Comparison of ENCODE assay signal across 9 cellular contexts in the genomic region with DNA sequence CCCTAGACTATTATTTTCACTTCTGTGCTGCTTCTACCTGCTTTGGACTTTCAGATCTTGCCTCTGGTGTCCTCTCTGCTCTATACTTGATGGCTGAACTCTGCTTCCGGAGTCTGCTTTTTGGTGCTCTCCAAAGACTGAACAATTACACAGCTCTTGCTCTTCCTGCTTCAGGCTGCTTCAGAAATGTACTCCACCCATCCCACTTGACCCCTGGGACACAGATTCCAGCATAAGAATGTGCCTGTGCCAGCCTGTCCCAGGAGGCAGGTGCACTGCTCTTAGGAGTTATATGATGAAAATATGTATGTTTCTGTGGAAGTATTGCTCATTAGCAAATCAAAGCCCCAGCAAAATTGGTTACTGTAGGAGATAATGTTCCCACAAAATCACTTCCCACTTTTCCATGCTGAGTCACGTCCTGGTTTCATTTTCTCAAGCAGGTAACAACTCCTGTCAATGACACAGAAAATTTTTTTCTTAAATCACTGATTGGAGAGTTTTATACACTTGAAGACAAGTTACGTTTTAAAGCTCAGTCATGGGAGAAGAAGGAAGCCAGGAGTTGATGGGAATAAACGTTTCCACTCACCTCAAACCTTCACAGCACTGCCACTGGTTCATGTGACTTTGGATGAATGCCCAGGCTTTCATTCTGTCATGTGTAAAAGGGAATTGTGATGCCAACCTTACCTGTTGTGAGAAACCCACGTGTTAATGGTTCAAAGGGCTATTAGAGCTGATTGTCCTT.
DNase-seq lines count a peak whose midpoint lies in the region; ATAC-seq and TF ChIP-seq lines count a peak whose summit lies in the region.
"Had no signal": no experiment of that assay in that cellular context is flagged by ENCODE, and none has a peak within 500 bp of the region (broad histone marks: within the 10 kb centered on the region; RNA-seq: fewer than 3 reads in every experiment).

No MANE protein-coding gene starts in this region.

- no peak for ATAC-seq in HG03108 (IDR thresholded peaks at IDR 0.05; ENCODE audit: unreplicated experiment)
- ATAC-seq: K562 had no signal

- peak overlapping the region; percentile 15 for H2AFZ ChIP-seq in hepatocyte

- H3K27me3 Mint-ChIP-seq in type B pancreatic cell = no peaks in the 10 kb centered on the region

- no peaks in the 10 kb centered on the region for H3K9me2 ChIP-seq in hepatocyte (replicated peaks; ENCODE audit: insufficient read depth)

- no peaks in the 10 kb centered on the region for H3K27me3 ChIP-seq in hepatocyte

- H3K4me1 Mint-ChIP-seq in type B pancreatic cell (ENCODE audit: unreplicated experiment) = peaks cover 15% of the 10 kb centered on the region

- H3K36me3 Mint-ChIP-seq in type B pancreatic cell = no peaks in the 10 kb centered on the region

- no peak overlapping the region for H3K4me3 ChIP-seq in hepatocyte
- H3K4me3 ChIP-seq: K562 had no signal

- peak overlapping the region; percentile 38 for H3K27ac Mint-ChIP-seq in type B pancreatic cell

- DNase-seq in NCI-H748 (lab: John Stamatoyannopoulos, UW; ENCODE audit: unreplicated experiment) (peak; percentile 3), NCI-H748 treated with DMSO at 0.1 percent for 48 hours (lab: John Stamatoyannopoulos, UW) (no peak), NCI-H69 (lab: John Stamatoyannopoulos, UW) (peak; percentile 4), hepatocyte (ENCODE audit: low spot score) (no peak), type B pancreatic cell (ENCODE audit: extremely low spot score, unreplicated experiment) (no peak), NCI-H1092 (lab: John Stamatoyannopoulos, UW) (no peak), dedifferentiated amniotic fluid mesenchymal stem cell (ENCODE audit: extremely low spot score) (no peak)

- no peak for TF ChIP-seq CTCF in hepatocyte (IDR thresholded peaks at IDR 0.05; ENCODE audit: poor library complexity)
- no peak for TF ChIP-seq CTCF in type B pancreatic cell (conservative IDR thresholded peaks at IDR 0.05)

- H3K36me3 ChIP-seq in hepatocyte (replicated peaks; ENCODE audit: insufficient read depth, low read depth) = no peaks in the 10 kb centered on the region

- H3K79me2 ChIP-seq in hepatocyte = no peaks in the 10 kb centered on the region

- 82% methylated on average over 5 of the region's 5 CpGs for WGBS in hepatocyte (ENCODE audit: low lambda C conversion rate, missing lambda C conversion rate)

- H3K4me1 ChIP-seq in hepatocyte (ENCODE audit: insufficient read depth) = peaks cover 18% of the 10 kb centered on the region

- H3K27ac ChIP-seq in hepatocyte = peak overlapping the region; percentile 69

- H4K20me1 ChIP-seq in hepatocyte (ENCODE audit: insufficient read depth, poor library complexity, severe bottlenecking) = no peaks in the 10 kb centered on the region

- H3K4me2 ChIP-seq in hepatocyte = peak overlapping the region; percentile 27

- no peaks in the 10 kb centered on the region for H3K9me3 Mint-ChIP-seq in type B pancreatic cell

- peak overlapping the region; percentile 40 for H3K4me3 Mint-ChIP-seq in type B pancreatic cell

- no peaks in the 10 kb centered on the region for H3K9me3 ChIP-seq in hepatocyte (ENCODE audit: low read depth)

Comparison
In these comparisons a context has a peak if more than half of its experiments do, and no peak if none do; other contexts are left out.
1. DNase-seq: peak in NCI-H748 (single experiment) and NCI-H69 (single experiment); none in NCI-H748 treated with DMSO at 0.1 percent for 48 hours (single experiment), hepatocyte (single experiment), type B pancreatic cell (single experiment), NCI-H1092 (single experiment) and dedifferentiated amniotic fluid mesenchymal stem cell (single experiment).